ENCODE assay signal across 20 cellular contexts in genomic region chr10:131179386-131179785, GRCh38.
A peak's percentile ranks its signal among the peaks of the same experiment; 100 is the strongest.
DNase-seq lines count a peak whose midpoint lies in the region; ATAC-seq, FAIRE-seq and TF ChIP-seq lines count a peak whose summit lies in the region.
"Had no signal": no experiment of that assay in that cellular context is flagged by ENCODE, and none has a peak within 500 bp of the region (broad histone marks: within the 10 kb centered on the region; RNA-seq: fewer than 3 reads in every experiment).

No MANE protein-coding gene starts in this region.

- no peak overlapping the region for H4K91ac ChIP-seq in H1 (replicated peaks; ENCODE audit: insufficient read length, low read length)

- H3K27me3 Mint-ChIP-seq in osteocyte (ENCODE audit: unreplicated experiment) = no peaks in the 10 kb centered on the region
- H3K27me3 Mint-ChIP-seq in activated CD4-positive, alpha-beta T cell treated with anti-CD3 and anti-CD28 coated beads for 36 hours = no peaks in the 10 kb centered on the region

- no peak overlapping the region for H2BK12ac ChIP-seq in H1 (ENCODE audit: low read depth, low read length)

- no peaks in the 10 kb centered on the region for H3K4me1 Mint-ChIP-seq in osteocyte (ENCODE audit: unreplicated experiment)
- no peaks in the 10 kb centered on the region for H3K4me1 Mint-ChIP-seq in activated CD4-positive, alpha-beta T cell treated with anti-CD3 and anti-CD28 coated beads for 36 hours

- peaks cover 32% of the 10 kb centered on the region for H3K9me3 Mint-ChIP-seq in osteocyte (ENCODE audit: unreplicated experiment)
- peaks cover 2% of the 10 kb centered on the region for H3K9me3 Mint-ChIP-seq in activated CD4-positive, alpha-beta T cell treated with anti-CD3 and anti-CD28 coated beads for 36 hours (ENCODE audit: low read depth)
- H3K9me3 Mint-ChIP-seq: CD8-positive, alpha-beta T cell had no signal

- WGBS in H1 (ENCODE audit: extremely low coverage in 1 of 2, insufficient coverage in 1 of 2, insufficient read length in 1 of 2, insufficient replicate concordance in 2 of 2, low coverage in 1 of 2, low lambda C conversion rate in 2 of 2, missing lambda C conversion rate in 1 of 2), 2 experiments = 91% methylated on average over 12 of the region's 12 CpGs; no CpG with 5 or more reads in 1 of the 2 experiments
- 49 to 56% (median 53%) methylated on average over 12 of the region's 12 CpGs for WGBS in spleen, 5 donors

- no peaks in the 10 kb centered on the region for H3K79me2 ChIP-seq in H1 (ENCODE audit: control insufficient read depth in 1 of 2, insufficient read depth in 2 of 2, low read length in 2 of 2)

- H3K27ac ChIP-seq in BLaER1 treated with 17β-estradiol and CSF1 and Interleukin-3, amounts not matched to agents 10 nM and 100 nM = peak overlapping the region in 2 of 11 experiments; percentile 24 to 51; a peak in 2 of 22 replicates
- H3K27ac ChIP-seq in H1 (ENCODE audit: low read depth, low read length) (no peak overlapping the region), spleen (no peak overlapping the region)
- H3K27ac ChIP-seq in effector memory CD4-positive, alpha-beta T cell (ENCODE audit: insufficient read depth, low read length, poor library complexity, severe bottlenecking) = no peak overlapping the region
- H3K27ac ChIP-seq: A549, Peyer's patch had no signal

- peaks cover 2% of the 10 kb centered on the region; the same call in 1 of the 2 replicates for H3K79me1 ChIP-seq in H1 (ENCODE audit: low read depth, low read length)

- H3K14ac ChIP-seq in H1 (ENCODE audit: insufficient read length) = no peak overlapping the region

- H3K4me1 ChIP-seq in BLaER1 treated with 17β-estradiol and CSF1 and Interleukin-3, amounts not matched to agents 10 nM and 100 nM = peaks cover 24 to 77% (median 67%) of the 10 kb centered on the region in 10 experiments
- peaks cover 0 to 2% (median 0%) of the 10 kb centered on the region in 4 experiments; a peak in 1 of 7 replicates for H3K4me1 ChIP-seq in H1 (replicated peaks in 1 of 4; ENCODE audit: control insufficient read depth in 3 of 4, insufficient read depth in 4 of 4, low read length in 3 of 4)
- peaks cover 0 to 9% (median 0%) of the 10 kb centered on the region in 6 donors for H3K4me1 ChIP-seq in spleen
- no peaks in the 10 kb centered on the region for H3K4me1 ChIP-seq in effector memory CD4-positive, alpha-beta T cell (ENCODE audit: control insufficient read depth, insufficient read depth, low read length, poor library complexity, severe bottlenecking)
- H3K4me1 ChIP-seq: A549, Peyer's patch had no signal

- H3K4me3 Mint-ChIP-seq in osteocyte (ENCODE audit: unreplicated experiment) = no peak overlapping the region
- H3K4me3 Mint-ChIP-seq in activated CD4-positive, alpha-beta T cell treated with anti-CD3 and anti-CD28 coated beads for 36 hours = no peak overlapping the region
- H3K4me3 Mint-ChIP-seq: CD8-positive, alpha-beta T cell had no signal

- H3K36me3 Mint-ChIP-seq in osteocyte (ENCODE audit: unreplicated experiment) = no peaks in the 10 kb centered on the region
- no peaks in the 10 kb centered on the region for H3K36me3 Mint-ChIP-seq in activated CD4-positive, alpha-beta T cell treated with anti-CD3 and anti-CD28 coated beads for 36 hours (ENCODE audit: low read depth)
- H3K36me3 Mint-ChIP-seq: CD8-positive, alpha-beta T cell had no signal

- H3K56ac ChIP-seq in H1 (replicated peaks; ENCODE audit: insufficient read length, low read depth, low read length) = no peak overlapping the region

- H3K9me3 ChIP-seq in BLaER1 treated with 17β-estradiol and CSF1 and Interleukin-3, amounts not matched to agents 10 nM and 100 nM (replicated peaks in 1 of 11) = peaks cover 0 to 9% (median 0%) of the 10 kb centered on the region in 11 experiments; a peak in 5 of 22 replicates
- H3K9me3 ChIP-seq in H1 (ENCODE audit: insufficient read depth in 2 of 2, low read depth in 1 of 2, low read length in 1 of 2) = peaks cover 0 to 9% of the 10 kb centered on the region in 2 experiments; a peak in 1 of 4 replicates
- peaks cover 0 to 8% (median 0%) of the 10 kb centered on the region in 8 donors for H3K9me3 ChIP-seq in spleen
- H3K9me3 ChIP-seq in effector memory CD4-positive, alpha-beta T cell (ENCODE audit: control insufficient read depth, low read length) = no peaks in the 10 kb centered on the region

- peak overlapping the region in 6 of 10 experiments; percentile 15 to 48 (median 32); a peak in 7 of 20 replicates for H3K4me3 ChIP-seq in BLaER1 treated with 17β-estradiol and CSF1 and Interleukin-3, amounts not matched to agents 10 nM and 100 nM
- H3K4me3 ChIP-seq in H1 (ENCODE audit: extremely low read depth in 1 of 4, insufficient read depth in 2 of 4, low read depth in 3 of 4, low read length in 4 of 4) (no peak overlapping the region), spleen (no peak overlapping the region)
- no peak overlapping the region for H3K4me3 ChIP-seq in effector memory CD4-positive, alpha-beta T cell (ENCODE audit: insufficient read depth, low read depth, low read length, poor library complexity, severe bottlenecking)
- H3K4me3 ChIP-seq: A549, Peyer's patch had no signal

- intact Hi-C loops in spleen (cut with DNase I; ENCODE audit: low total_unique reads) (no loop called here), left ventricle myocardium superior (cut with micrococcal nuclease) (no loop called here)
- intact Hi-C loops in activated CD4-positive, alpha-beta T cell treated with anti-CD3 and anti-CD28 coated beads for 36 hours (cut with DNase I, micrococcal nuclease) = no loop called here

- POLR2A ChIA-PET in H1 (lab: Charles Lee; ENCODE audit: partially characterized antibody) = no interaction called here
- POLR2A ChIA-PET in activated CD4-positive, alpha-beta T cell treated with anti-CD3 and anti-CD28 coated beads for 36 hours (lab: Charles Lee) = no interaction called here

- H3K4ac ChIP-seq in H1 (replicated peaks; ENCODE audit: insufficient read length, low read depth, low read length) = no peak overlapping the region

- CTCF ChIA-PET in H1 (lab: Charles Lee; ENCODE audit: partially characterized antibody) = interaction anchor here (1.1 kb wide), 1 partner anchor 38 kb away, joined by 4 read pairs; no protein-coding TSS in a partner anchor
- CTCF ChIA-PET in activated CD4-positive, alpha-beta T cell treated with anti-CD3 and anti-CD28 coated beads for 36 hours (lab: Charles Lee) = interaction anchor here (0.7 kb wide), 1 partner anchor 433 kb away, joined by 3 read pairs; no protein-coding TSS in a partner anchor

- H3K23ac ChIP-seq in H1 (ENCODE audit: insufficient read length) = no peak overlapping the region

- no peak for TF ChIP-seq EP300 in H1 (IDR thresholded peaks at IDR 0.05; ENCODE audit: borderline replicate concordance in 1 of 2, low read depth in 2 of 2, low read length in 2 of 2)

- peaks cover 0 to 10% (median 0%) of the 10 kb centered on the region in 11 experiments; a peak in 1 of 22 replicates for H4K20me1 ChIP-seq in BLaER1 treated with 17β-estradiol and CSF1 and Interleukin-3, amounts not matched to agents 10 nM and 100 nM
- H4K20me1 ChIP-seq in H1 (replicated peaks in 1 of 2; ENCODE audit: control insufficient read depth in 1 of 2, insufficient read depth in 2 of 2, low read length in 2 of 2) = peaks cover 0 to 7% of the 10 kb centered on the region in 2 experiments

- TF ChIP-seq CTCF in H1 (IDR thresholded peaks at IDR 0.05; ENCODE audit: control extremely low read depth in 1 of 3, insufficient read depth in 1 of 3, low read depth in 1 of 3, low read length in 3 of 3) = no peak
- TF ChIP-seq CTCF in osteocyte (IDR thresholded peaks at IDR 0.05) = no peak
- no peak for TF ChIP-seq CTCF in spleen (IDR thresholded peaks at IDR 0.05 in 8 of 11, conservative IDR thresholded peaks at IDR 0.05 in 3 of 11)

- peak overlapping the region; percentile 1; the same call in 1 of the 2 replicates for H4K8ac ChIP-seq in H1 (ENCODE audit: extremely low read depth, insufficient read depth, low read length)

- H3K4me2 ChIP-seq in BLaER1 treated with 17β-estradiol and CSF1 and Interleukin-3, amounts not matched to agents 10 nM and 100 nM = peak overlapping the region; percentile 77 to 98 (median 89)
- H3K4me2 ChIP-seq in H1 (ENCODE audit: insufficient read depth in 1 of 2, low read depth in 2 of 2, low read length in 2 of 2) = no peak overlapping the region
- H3K4me2 ChIP-seq: A549 had no signal

- ATAC-seq in left ventricle myocardium superior = no peak
- no peak for ATAC-seq in activated CD4-positive, alpha-beta T cell treated with anti-CD3 and anti-CD28 coated beads for 36 hours
- ATAC-seq: A549; CD8-positive, alpha-beta T cell; Right ventricle myocardium inferior had no signal

- H3K9ac ChIP-seq in BLaER1 treated with 17β-estradiol and CSF1 and Interleukin-3, amounts not matched to agents 10 nM and 100 nM = peak overlapping the region in 4 of 11 experiments; percentile 36 to 53 (median 46); a peak in 7 of 22 replicates
- no peak overlapping the region for H3K9ac ChIP-seq in H1 (replicated peaks in 1 of 4; ENCODE audit: extremely low read depth in 1 of 4, low read depth in 3 of 4, low read length in 3 of 4)

- no peak overlapping the region for H2AFZ ChIP-seq in H1 (ENCODE audit: low read length)

- no peak overlapping the region for H3K18ac ChIP-seq in H1 (ENCODE audit: extremely low read depth, low read length)

- no peak for FAIRE-seq in H1 (lab: Jason Lieb, UNC)
- FAIRE-seq: A549 had no signal

- H3K23me2 ChIP-seq in H1 (ENCODE audit: low read depth, low read length) = no peaks in the 10 kb centered on the region

- TF ChIP-seq RAD21 in H1 (IDR thresholded peaks at IDR 0.05 in 1 of 2, conservative IDR thresholded peaks at IDR 0.05 in 1 of 2; ENCODE audit: low read depth in 2 of 2, low read length in 2 of 2) = no peak

- no peak overlapping the region for H4K5ac ChIP-seq in H1 (ENCODE audit: insufficient read length, low read depth, low read length)

- DNase-seq in H1 (ENCODE audit: low read depth in 1 of 2, low spot score in 2 of 2) (peak in 1 of 2 experiments; percentile 34), osteocyte (ENCODE audit: extremely low spot score, unreplicated experiment) (peak; percentile 79), spleen (peak; percentile 58), left ventricle myocardium superior (no peak), NCI-H524 (lab: John Stamatoyannopoulos, UW) (no peak)
- no peak for DNase-seq in effector memory CD4-positive, alpha-beta T cell
- DNase-seq in activated CD4-positive, alpha-beta T cell treated with anti-CD3 and anti-CD28 coated beads for 36 hours = no peak
- DNase-seq: Calu3, DMS53, EL, H7, IMR-90, NCI-H1417 treated with DMSO at 0.1 percent for 48 hours, NCI-H1930, NCI-H526 treated with DMSO at 0.1 percent for 48 hours had no signal

- H2BK20ac ChIP-seq in H1 (ENCODE audit: low read length) = no peak overlapping the region

- no peak overlapping the region for H2BK5ac ChIP-seq in H1 (ENCODE audit: low read depth, low read length)

- no peak overlapping the region for H2BK15ac ChIP-seq in H1 (ENCODE audit: low read length)

- TF ChIP-seq POLR2A in H1 (IDR thresholded peaks at IDR 0.05; ENCODE audit: control extremely low read depth in 1 of 2, low read depth in 2 of 2, low read length in 2 of 2) (no peak), spleen (IDR thresholded peaks at IDR 0.05) (no peak)

- peaks cover 0 to 9% (median 0%) of the 10 kb centered on the region in 11 experiments; a peak in 5 of 22 replicates for H3K36me3 ChIP-seq in BLaER1 treated with 17β-estradiol and CSF1 and Interleukin-3, amounts not matched to agents 10 nM and 100 nM
- H3K36me3 ChIP-seq in H1 (ENCODE audit: control insufficient read depth in 2 of 4, insufficient read depth in 4 of 4, low read length in 3 of 4) (no peaks in the 10 kb centered on the region), spleen (no peaks in the 10 kb centered on the region)
- no peaks in the 10 kb centered on the region for H3K36me3 ChIP-seq in effector memory CD4-positive, alpha-beta T cell (ENCODE audit: control insufficient read depth, insufficient read depth, low read length)
- H3K36me3 ChIP-seq: Peyer's patch had no signal

- no peak overlapping the region for H2AK5ac ChIP-seq in H1 (ENCODE audit: low read depth, low read length)

- H3K27me3 ChIP-seq in BLaER1 treated with 17β-estradiol and CSF1 and Interleukin-3, amounts not matched to agents 10 nM and 100 nM = peaks cover 0 to 33% (median 0%) of the 10 kb centered on the region in 11 experiments; a peak in 6 of 22 replicates
- H3K27me3 ChIP-seq in H1 (replicated peaks in 1 of 4; ENCODE audit: control insufficient read depth in 3 of 4, extremely low read depth in 1 of 4, insufficient read depth in 3 of 4, low read length in 3 of 4) (peaks cover 0 to 3% (median 0%) of the 10 kb centered on the region in 4 experiments; a peak in 1 of 7 replicates), spleen (replicated peaks in 1 of 7) (no peaks in the 10 kb centered on the region)
- no peaks in the 10 kb centered on the region for H3K27me3 ChIP-seq in effector memory CD4-positive, alpha-beta T cell (replicated peaks; ENCODE audit: control insufficient read depth, insufficient read depth, low read length, poor library complexity, severe bottlenecking)
- H3K27me3 ChIP-seq: Peyer's patch had no signal

- H3K27ac Mint-ChIP-seq in osteocyte (ENCODE audit: unreplicated experiment) = no peak overlapping the region
- H3K27ac Mint-ChIP-seq in activated CD4-positive, alpha-beta T cell treated with anti-CD3 and anti-CD28 coated beads for 36 hours = no peak overlapping the region
- H3K27ac Mint-ChIP-seq: CD8-positive, alpha-beta T cell had no signal

- H2BK120ac ChIP-seq in H1 (replicated peaks; ENCODE audit: low read depth, low read length) = no peak overlapping the region

Comparison
In these comparisons a context has a peak if more than half of its experiments do, and no peak if none do; other contexts are left out.
1. H3K4me2 ChIP-seq: peak in BLaER1 treated with 17β-estradiol and CSF1 and Interleukin-3, amounts not matched to agents 10 nM and 100 nM (11 of 11); none in H1 (0 of 2).
2. H3K4me3 ChIP-seq: peak in BLaER1 treated with 17β-estradiol and CSF1 and Interleukin-3, amounts not matched to agents 10 nM and 100 nM (6 of 10); none in H1 (0 of 4), spleen (0 of 8) and effector memory CD4-positive, alpha-beta T cell (single experiment).
3. DNase-seq: peak in osteocyte (single experiment) and spleen (single experiment); none in left ventricle myocardium superior (single experiment), effector memory CD4-positive, alpha-beta T cell (0 of 3), NCI-H524 (0 of 2) and activated CD4-positive, alpha-beta T cell treated with anti-CD3 and anti-CD28 coated beads for 36 hours (single experiment).